Comparison of ENCODE assay signal across 19 cellular contexts in the genomic region with DNA sequence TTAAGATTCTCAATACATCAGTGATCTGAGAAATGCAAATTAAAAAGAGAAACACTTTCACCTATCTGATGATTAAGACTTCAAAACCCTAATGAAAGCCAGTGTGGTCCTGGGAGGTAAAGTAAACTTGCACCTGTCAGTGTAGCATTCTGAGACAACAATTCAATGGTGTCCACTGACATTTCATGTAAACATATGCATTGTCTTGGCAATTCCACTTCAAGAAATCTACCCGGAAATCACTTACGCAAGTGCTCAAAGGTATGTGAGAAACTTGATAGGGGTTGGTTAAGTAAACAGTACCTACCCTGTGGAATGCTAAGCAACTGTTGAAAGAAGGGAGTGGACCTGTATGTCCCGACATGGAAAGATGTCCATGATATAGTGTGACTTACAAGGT. TPM values are rescaled to one million over a fixed set of nuclear protein-coding genes. Genes with fewer than 3 reads are reported as not detected.
DNase-seq lines count a peak whose midpoint lies in the region; ATAC-seq, FAIRE-seq and TF ChIP-seq lines count a peak whose summit lies in the region.
"Had no signal": no experiment of that assay in that cellular context is flagged by ENCODE, and none has a peak within 500 bp of the region (broad histone marks: within the 10 kb centered on the region; RNA-seq: fewer than 3 reads in every experiment).

No MANE protein-coding gene starts in this region.

- no peak overlapping the region for H3K4me3 Mint-ChIP-seq in osteocyte (ENCODE audit: unreplicated experiment)
- H3K4me3 Mint-ChIP-seq: activated T-helper 17 cell treated with anti-CD3 and anti-CD28 coated beads, Interleukin-2, amount 50 U/mL, for 72 hours; neural crest cell had no signal

- H3K9me3 Mint-ChIP-seq in osteocyte (ENCODE audit: unreplicated experiment) = peaks cover 5% of the 10 kb centered on the region
- H3K9me3 Mint-ChIP-seq: activated T-helper 17 cell treated with anti-CD3 and anti-CD28 coated beads, Interleukin-2, amount 50 U/mL, for 72 hours; neural crest cell had no signal

- FAIRE-seq in H54 (lab: Jason Lieb, UNC) = no peak
- FAIRE-seq: D721Med had no signal

- H3K27me3 Mint-ChIP-seq in osteocyte (ENCODE audit: unreplicated experiment) = peaks cover 38% of the 10 kb centered on the region
- H3K27me3 Mint-ChIP-seq: activated T-helper 17 cell treated with anti-CD3 and anti-CD28 coated beads, Interleukin-2, amount 50 U/mL, for 72 hours had no signal

- H3K4me1 ChIP-seq in upper lobe of right lung = peaks cover 8% of the 10 kb centered on the region
- H3K4me1 ChIP-seq: ascending aorta had no signal

- no peaks in the 10 kb centered on the region for H3K9me3 ChIP-seq in upper lobe of right lung
- H3K9me3 ChIP-seq: thoracic aorta had no signal

- intact Hi-C loops in upper lobe of right lung (cut with DNase I) = no loop called here

- peak; percentile 54 for DNase-seq in SIG-M5 treated with dmso at 0.1 percent for 504 hours (lab: John Stamatoyannopoulos, UW; ENCODE audit: unreplicated experiment)
- DNase-seq in SIG-M5 (lab: John Stamatoyannopoulos, UW) = no peak
- DNase-seq in RWPE1 (ENCODE audit: low spot score) = peak; percentile 65
- DNase-seq in kidney glomerular epithelial cell (lab: John Stamatoyannopoulos, UW) = peak; percentile 42
- DNase-seq in upper lobe of right lung = no peak
- DNase-seq in OCI-M2 (lab: John Stamatoyannopoulos, UW; ENCODE audit: unreplicated experiment) = no peak
- no peak for DNase-seq in H54 (ENCODE audit: insufficient read length, low spot score)
- DNase-seq in osteocyte (ENCODE audit: extremely low spot score, unreplicated experiment) = no peak
- DNase-seq: activated CD4-positive, alpha-beta T cell treated with anti-CD3 and anti-CD28 coated beads for 4 hours; KG1; NCI-H187; stimulated activated CD4-positive, alpha-beta T cell treated with anti-CD3 and anti-CD28 coated beads, Interleukin-12 subunit alpha, Interleukin-12 subunit beta, amount 100 ng/mL, for 4 hours; T-helper 1 cell had no signal

- peak overlapping the region; percentile 37 for H3K4me3 ChIP-seq in upper lobe of right lung
- H3K4me3 ChIP-seq: ascending aorta, thoracic aorta had no signal

- H3K27ac ChIP-seq in RWPE1 (no peak overlapping the region), upper lobe of right lung (peak overlapping the region; percentile 68)
- H3K27ac ChIP-seq: ascending aorta, thoracic aorta had no signal

- H3K36me3 Mint-ChIP-seq in osteocyte (ENCODE audit: unreplicated experiment) = peaks cover under 1% of the 10 kb centered on the region

- TF ChIP-seq POLR2A in H54 (IDR thresholded peaks at IDR 0.05; ENCODE audit: low read depth, low read length) = no peak

- H3K36me3 ChIP-seq in upper lobe of right lung = no peaks in the 10 kb centered on the region
- H3K36me3 ChIP-seq: ascending aorta, thoracic aorta had no signal

- ATAC-seq in upper lobe of right lung = peak; percentile 76
- ATAC-seq: activated T-helper 17 cell treated with anti-CD3 and anti-CD28 coated beads, Interleukin-2, amount 50 U/mL, for 72 hours; left lobe of liver had no signal

- POLR2A ChIA-PET in RWPE1 (lab: Yijun Ruan, JAX; ENCODE audit: low non-redundant PET) = no interaction called here

- TF ChIP-seq CTCF in RWPE1 (conservative IDR thresholded peaks at IDR 0.05; ENCODE audit: low read depth) = no peak
- TF ChIP-seq CTCF in upper lobe of right lung (IDR thresholded peaks at IDR 0.05) = no peak
- no peak for TF ChIP-seq CTCF in osteocyte (IDR thresholded peaks at IDR 0.05)

- CTCF ChIA-PET in RWPE1 (lab: Yijun Ruan, JAX) = interaction anchor here (0.9 kb wide), 1 partner anchor 18 kb away, joined by 4 read pairs; no protein-coding TSS in a partner anchor

- no peaks in the 10 kb centered on the region for H3K27me3 ChIP-seq in upper lobe of right lung
- H3K27me3 ChIP-seq: ascending aorta had no signal

- no peaks in the 10 kb centered on the region for H3K4me1 Mint-ChIP-seq in osteocyte (ENCODE audit: unreplicated experiment)

- H3K27ac Mint-ChIP-seq in osteocyte (ENCODE audit: unreplicated experiment) = no peak overlapping the region
- H3K27ac Mint-ChIP-seq: activated T-helper 17 cell treated with anti-CD3 and anti-CD28 coated beads, Interleukin-2, amount 50 U/mL, for 72 hours had no signal

RNA-seq across cellular contexts. Expression of a gene that starts 2.1 kb away (rescaled TPM):
- total RNA-seq in upper lobe of right lung = 14.1 TPM
- not detected in 2 replicates for total RNA-seq in osteocyte
- total RNA-seq: neural crest cell had no signal

RNA-seq across cellular contexts. Expression of a gene that starts 55.8 kb away (rescaled TPM):
- 24.5 TPM for total RNA-seq in upper lobe of right lung
- 1.9 and 3.3 TPM in 2 replicates for total RNA-seq in osteocyte

Comparison
In these comparisons a context has a peak if more than half of its experiments do, and no peak if none do; other contexts are left out.
1. DNase-seq: peak in SIG-M5 treated with dmso at 0.1 percent for 504 hours (single experiment), RWPE1 (single experiment) and kidney glomerular epithelial cell (single experiment); none in SIG-M5 (single experiment), upper lobe of right lung (single experiment), OCI-M2 (single experiment), H54 (single experiment) and osteocyte (single experiment).
2. RNA of a gene that starts 2.1 kb away (total RNA-seq): 14.1 TPM in upper lobe of right lung (single experiment); not detected in osteocyte; every median in the first group is over 10 times any median in the second.